Comparison of ENCODE assay signal across 8 cellular contexts in the genomic region with DNA sequence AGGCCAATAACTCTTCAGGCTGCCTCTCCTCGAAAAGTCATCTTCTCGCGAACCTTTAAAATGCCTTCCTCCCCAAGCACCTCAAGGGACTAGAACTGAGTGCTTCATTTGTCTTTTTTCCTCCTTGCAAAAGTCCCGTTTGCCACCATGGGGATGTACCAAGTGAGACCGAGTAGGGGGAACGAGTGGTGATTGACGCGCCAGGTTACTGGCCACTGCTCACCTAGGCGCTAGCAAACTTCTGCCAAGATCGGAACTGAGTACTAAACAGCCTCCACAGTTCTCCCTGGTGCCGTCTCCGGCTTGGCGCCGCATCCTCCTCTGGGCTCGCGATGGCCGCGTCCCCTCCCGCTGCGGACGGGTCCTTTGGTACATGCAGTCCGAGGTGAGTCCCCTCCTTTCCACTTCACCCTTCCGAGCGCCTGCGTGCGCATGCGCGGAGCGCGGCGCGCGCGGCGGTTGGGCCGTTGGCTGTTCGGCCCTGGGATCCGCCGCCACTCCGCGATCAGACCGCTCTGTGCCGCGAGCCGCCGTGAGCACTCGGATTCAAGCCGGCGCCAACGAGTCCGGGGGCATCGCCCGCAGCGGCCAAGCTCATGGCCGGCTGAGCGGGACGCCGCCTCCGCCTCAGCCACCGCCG. TPM values are rescaled to one million over a fixed set of nuclear protein-coding genes. Genes with fewer than 3 reads are reported as not detected.
DNase-seq lines count a peak whose midpoint lies in the region; ATAC-seq, FAIRE-seq and TF ChIP-seq lines count a peak whose summit lies in the region.

A gene (plus strand): TSS at position 402 of the 640 bp plus-strand sequence. CDS start 4,877 bp downstream, outside the sequence.

- no peaks in the 10 kb centered on the region for H3K9me3 ChIP-seq in adrenal gland (replicated peaks in 1 of 3)
- H3K9me3 ChIP-seq in heart right ventricle = no peaks in the 10 kb centered on the region
- H3K9me3 ChIP-seq in prostate gland = no peaks in the 10 kb centered on the region

- TF ChIP-seq POLR2A in GM12891 (IDR thresholded peaks at IDR 0.05; ENCODE audit: low read depth, low read length) (peak; percentile 63; the same call in 1 of the 2 replicates), adrenal gland (IDR thresholded peaks at IDR 0.05) (peak; percentile 70 to 82), prostate gland (IDR thresholded peaks at IDR 0.05) (peak; percentile 91)

- peaks cover 9 to 25% of the 10 kb centered on the region in 2 donors for H3K4me1 ChIP-seq in adrenal gland (replicated peaks in 1 of 2)
- peaks cover 0 to 36% (median 24%) of the 10 kb centered on the region in 9 donors for H3K4me1 ChIP-seq in heart right ventricle
- no peaks in the 10 kb centered on the region for H3K4me1 ChIP-seq in prostate gland (replicated peaks)
- H3K4me1 ChIP-seq in urinary bladder (ENCODE audit: insufficient read depth) = no peaks in the 10 kb centered on the region

- intact Hi-C loops in adrenal gland (cut with DNase I) = no loop called here
- intact Hi-C loops in heart right ventricle (cut with DNase I) = loop anchor here in 5 of 10 donors (1.0 to 10.0 kb wide), 4 partner anchors 14 to 436 kb away; a partner anchor contains a TSS
- intact Hi-C loops in prostate gland (cut with DNase I) = loop anchor here (5.0 kb wide), 1 partner anchor 144 kb away; no protein-coding TSS in a partner anchor

- H3K27ac ChIP-seq in adrenal gland (peak within 1 kb of the TSS; percentile 79 to 98 (median 93)), heart right ventricle (peak within 1 kb of the TSS; percentile 94 to 99 (median 98)), prostate gland (peak within 1 kb of the TSS; percentile 95 to 97), urinary bladder (ENCODE audit: low read depth) (peak within 1 kb of the TSS; percentile 96)

- H3K36me3 ChIP-seq in adrenal gland (replicated peaks in 1 of 2) = peaks cover 0 to 31% of the 10 kb centered on the region in 2 donors
- peaks cover 0 to 40% (median under 1%) of the 10 kb centered on the region in 9 donors for H3K36me3 ChIP-seq in heart right ventricle
- H3K36me3 ChIP-seq in prostate gland = no peaks in the 10 kb centered on the region
- no peaks in the 10 kb centered on the region for H3K36me3 ChIP-seq in urinary bladder (ENCODE audit: insufficient read depth)

- H3K4me3 ChIP-seq in adrenal gland = peak within 1 kb of the TSS; percentile 25 to 93 (median 50)
- peak within 1 kb of the TSS; percentile 69 to 94 (median 77) for H3K4me3 ChIP-seq in heart right ventricle
- H3K4me3 ChIP-seq in prostate gland = peak within 1 kb of the TSS; percentile 68 to 70
- peak within 1 kb of the TSS; percentile 85 for H3K4me3 ChIP-seq in urinary bladder (ENCODE audit: low read depth, low read length)

- peak; percentile 71 for DNase-seq in GM12891 (ENCODE audit: insufficient read length, low spot score)
- peak; percentile 67 for DNase-seq in NCI-H128 (lab: John Stamatoyannopoulos, UW; ENCODE audit: unreplicated experiment)
- peak; percentile 50 to 92 (median 54) for DNase-seq in T-helper 1 cell
- peak; percentile 76 to 89 (median 84) for DNase-seq in adrenal gland
- DNase-seq in heart right ventricle = peak; percentile 61 to 77
- DNase-seq in prostate gland (ENCODE audit: low spot score) = peak; percentile 55

- TF ChIP-seq CTCF in adrenal gland (IDR thresholded peaks at IDR 0.05) (no peak), heart right ventricle (IDR thresholded peaks at IDR 0.05) (no peak), prostate gland (IDR thresholded peaks at IDR 0.05) (peak in 1 of 4 experiments; percentile 3)

- ATAC-seq in HG02759 (IDR thresholded peaks at IDR 0.05; ENCODE audit: unreplicated experiment) (peak; percentile 46), heart right ventricle (peak; percentile 75 to 87 (median 82))

- no peaks in the 10 kb centered on the region for H3K27me3 ChIP-seq in adrenal gland
- no peaks in the 10 kb centered on the region for H3K27me3 ChIP-seq in heart right ventricle
- no peaks in the 10 kb centered on the region for H3K27me3 ChIP-seq in prostate gland (replicated peaks; ENCODE audit: insufficient read depth)

- 0 to 2% (median 0%) methylated on average over 3 to 61 of the region's 61 CpGs for WGBS in adrenal gland, 4 donors
- 0% methylated on average over 36 to 61 of the region's 61 CpGs for WGBS in heart right ventricle, 2 donors
- 0% methylated on average over 3 of the region's 61 CpGs for WGBS in prostate gland
- WGBS in urinary bladder = under 1% methylated on average over 61 of the region's 61 CpGs

- FAIRE-seq in GM12891 (lab: Jason Lieb, UNC) = no peak

TF ChIP-seq in GM12891, 5 proteins besides CTCF, POLR2A, EP300 and RAD21:
- no peak for TF ChIP-seq TAF1 (IDR thresholded peaks at IDR 0.05; ENCODE audit: low read depth, low read length)
- no peak for TF ChIP-seq POLR2AphosphoS5 (IDR thresholded peaks at IDR 0.05; ENCODE audit: low read depth, low read length)
- TF ChIP-seq SPI1 (IDR thresholded peaks at IDR 0.05; ENCODE audit: low read depth, low read length) = no peak
- no peak for TF ChIP-seq PAX5 (IDR thresholded peaks at IDR 0.05; ENCODE audit: insufficient read depth, low read length, severe bottlenecking)
- no peak for TF ChIP-seq POU2F2 (IDR thresholded peaks at IDR 0.05; ENCODE audit: low read depth, low read length)
TF ChIP-seq in GM12891: peak in this region for 0.

RNA-seq across cellular contexts. Expression of the gene that starts here (rescaled TPM):
- polyA plus RNA-seq in GM12891 (2012; ENCODE audit: low read depth, missing spikeins) = 30.9 TPM
- total RNA-seq in adrenal gland (100 to 1,000 TPM; 101 to 187 (median 115) TPM), heart right ventricle (100 to 1,000 TPM; 129 to 193 (median 147) TPM), prostate gland (100 to 1,000 TPM in 1 of 2 donors, 10 to 100 TPM in 1; 63.5 to 173 TPM), urinary bladder (49.1 TPM)
- polyA plus RNA-seq in adrenal gland (100 to 1,000 TPM in 2 of 3 donors, 10 to 100 TPM in 1; 74.7 to 137 (median 123) TPM), heart right ventricle (100 to 1,000 TPM; 110 to 124 TPM), urinary bladder (56.8 TPM)

Comparison
In these comparisons a context has a peak if more than half of its experiments do, and no peak if none do; other contexts are left out.
1. Peak in every context shown above with its lines: DNase-seq, ATAC-seq, H3K4me3 ChIP-seq and H3K27ac ChIP-seq.